Comparison of ENCODE assay signal across 8 cellular contexts in the genomic region with DNA sequence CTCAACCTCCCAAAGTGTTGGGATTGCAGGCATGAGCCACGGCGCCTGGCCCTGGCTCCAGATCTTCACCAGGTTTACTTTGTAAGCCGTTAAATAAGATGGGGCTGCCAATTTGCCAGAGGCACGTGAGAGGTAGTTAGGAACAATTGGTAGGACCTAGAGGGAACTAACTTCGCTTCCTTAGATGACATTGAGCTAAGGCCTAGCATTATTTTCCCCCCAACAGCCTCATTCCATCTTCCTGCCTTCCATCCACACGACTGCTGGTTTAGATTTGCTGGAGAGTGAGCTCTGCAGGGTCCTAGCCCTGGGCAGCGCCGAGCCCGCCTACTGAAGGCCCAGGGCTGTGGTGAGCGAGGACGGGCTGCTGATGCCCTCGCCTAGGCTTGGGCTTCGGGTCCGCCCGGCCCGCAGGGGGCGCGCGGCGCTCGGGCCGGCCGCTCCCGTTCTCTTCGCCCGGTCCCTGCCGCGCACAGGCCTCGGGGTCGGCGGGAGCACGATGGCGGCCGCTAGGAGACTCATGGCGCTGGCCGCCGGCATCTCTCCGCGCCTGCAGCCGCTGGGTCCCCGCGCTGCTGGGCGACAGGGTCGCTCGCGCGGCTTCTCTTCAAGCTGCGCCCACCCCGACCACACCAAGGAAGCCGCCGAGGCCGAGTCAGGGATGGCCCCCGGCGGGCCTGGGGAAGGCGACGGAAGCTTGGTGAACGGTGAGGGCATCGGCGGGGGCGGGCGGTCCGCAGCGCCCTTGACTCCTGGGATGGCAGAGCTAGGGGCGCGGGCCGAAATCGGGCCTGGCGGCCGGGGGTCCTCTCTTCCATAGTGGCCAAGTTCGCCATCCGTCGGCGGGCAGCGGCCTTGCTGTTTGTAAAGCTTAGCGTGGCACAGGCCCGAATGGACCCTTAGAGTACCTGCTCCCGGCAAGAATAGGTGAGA. TPM values are rescaled to one million over a fixed set of nuclear protein-coding genes. Genes with fewer than 3 reads are reported as not detected.
A peak's percentile ranks its signal among the peaks of the same experiment; 100 is the strongest.
DNase-seq lines count a peak whose midpoint lies in the region; TF ChIP-seq lines count a peak whose summit lies in the region.

No MANE protein-coding gene starts in this region.

- peak overlapping the region; percentile 82 for H3K27ac Mint-ChIP-seq in glutamatergic neuron (ENCODE audit: unreplicated experiment)

- H3K9me3 ChIP-seq in ovary (no peaks in the 10 kb centered on the region), thyroid gland (no peaks in the 10 kb centered on the region)

- H3K27ac ChIP-seq in ovary (peak overlapping the region; percentile 73 to 84), thyroid gland (peak overlapping the region; percentile 58 to 87 (median 66))

- H3K4me1 ChIP-seq in ovary (ENCODE audit: insufficient read depth): peaks cover 2% of the 10 kb centered on the region
- H3K4me1 ChIP-seq in thyroid gland: peaks cover 13 to 22% of the 10 kb centered on the region in 2 donors

- TF ChIP-seq POLR2A in ovary (IDR thresholded peaks at IDR 0.05) (peak; percentile 26), thyroid gland (IDR thresholded peaks at IDR 0.05) (peak in 1 of 2 donors; percentile 25)

- H3K27me3 Mint-ChIP-seq in glutamatergic neuron (ENCODE audit: unreplicated experiment): no peaks in the 10 kb centered on the region

- H3K36me3 ChIP-seq in ovary (no peaks in the 10 kb centered on the region), thyroid gland (peaks cover 17 to 28% of the 10 kb centered on the region in 2 donors)

- 2 to 4% (median 4%) methylated on average over 51 to 77 of the region's 77 CpGs for WGBS in ovary, 3 donors
- 8 to 17% methylated on average over 12 to 25 of the region's 77 CpGs for WGBS in thyroid gland, 2 donors

- peaks cover 9% of the 10 kb centered on the region for H3K4me1 Mint-ChIP-seq in glutamatergic neuron (ENCODE audit: low read depth, unreplicated experiment)

- peaks cover 12% of the 10 kb centered on the region for H3K36me3 Mint-ChIP-seq in glutamatergic neuron (ENCODE audit: unreplicated experiment)

- in situ Hi-C loops in SK-MEL-5 (cut with HindIII; ENCODE audit: low pct_unique_long_range_greater_than_20kb, low sequenced_read_pairs): no loop called here

- TF ChIP-seq CTCF in LNCAP (IDR thresholded peaks at IDR 0.05): peak; percentile 95
- peak; percentile 76 for TF ChIP-seq CTCF in glutamatergic neuron (IDR thresholded peaks at IDR 0.05; ENCODE audit: partially characterized antibody, unreplicated experiment)
- peak; percentile 69 to 94 (median 93) for TF ChIP-seq CTCF in ovary (IDR thresholded peaks at IDR 0.05)
- TF ChIP-seq CTCF in thyroid gland (IDR thresholded peaks at IDR 0.05): peak; percentile 18 to 91 (median 80)

- peaks cover 6% of the 10 kb centered on the region for H3K9me3 Mint-ChIP-seq in glutamatergic neuron (ENCODE audit: unreplicated experiment)

- H3K27me3 ChIP-seq in ovary (no peaks in the 10 kb centered on the region), thyroid gland (no peaks in the 10 kb centered on the region)

- H3K4me3 ChIP-seq in ovary: peak overlapping the region; percentile 98
- peak overlapping the region; percentile 67 to 84 (median 82) for H3K4me3 ChIP-seq in thyroid gland (replicated peaks in 1 of 3)

- intact Hi-C loops in ovary (cut with DNase I): loop anchor here in 3 of 4 donors (5.0 to 10.0 kb wide), 3 partner anchors 167 to 332 kb away; no protein-coding TSS in a partner anchor
- intact Hi-C loops in thyroid gland (cut with DNase I): loop anchor here (5.0 kb wide), 1 partner anchor 327 kb away; no protein-coding TSS in a partner anchor

- H3K4me3 Mint-ChIP-seq in glutamatergic neuron (ENCODE audit: unreplicated experiment): peak overlapping the region; percentile 94

- no peak for TF ChIP-seq EP300 in ovary (IDR thresholded peaks at IDR 0.05)

- DNase-seq in GM03348 (ENCODE audit: low spot score) (peak; percentile 98), GOT3 (lab: John Stamatoyannopoulos, UW) (peak; percentile 64), SK-MEL-5 (ENCODE audit: low read depth, low spot score) (peak; percentile 85), glutamatergic neuron (peak; percentile 88), ovary (peak; percentile 65 to 86 (median 76)), thyroid gland (peak; percentile 76 to 78)
- DNase-seq in activated naive CD4-positive, alpha-beta T cell treated with anti-CD3 and anti-CD28 coated beads, Interleukin-2, amount 50 U/mL, for 16 hours: peak; percentile 81

RNA-seq across cellular contexts. Expression of gene DHX30, which starts 21.9 kb away (rescaled TPM):
- total RNA-seq in SK-MEL-5 (2014; rRNA removed; shearing (Covaris generic)): 96.6 and 100 TPM in 2 replicates
- 94.4 and 109 TPM in 2 replicates for polyA plus RNA-seq in SK-MEL-5 (2015; cell fraction: cytosol; rRNA removed)
- 221 and 231 TPM in 2 replicates for polyA plus RNA-seq in SK-MEL-5 (2015; cell fraction: nucleus; rRNA removed)
- total RNA-seq in glutamatergic neuron (ENCODE audit: unreplicated experiment) (116 TPM), ovary (10 to 100 TPM; 48.0 to 66.8 (median 60.3) TPM), thyroid gland (10 to 100 TPM; 51.3 to 80.3 (median 72.8) TPM)
- 10 to 100 TPM; 19.5 to 44.5 TPM for polyA plus RNA-seq in ovary

RNA-seq across cellular contexts. Expression of gene SMARCC1, which starts 43.1 kb away (rescaled TPM):
- total RNA-seq in SK-MEL-5 (2014; rRNA removed; shearing (Covaris generic)): 39.5 and 52.0 TPM in 2 replicates
- 24.9 and 37.8 TPM in 2 replicates for polyA plus RNA-seq in SK-MEL-5 (2015; cell fraction: cytosol; rRNA removed)
- polyA plus RNA-seq in SK-MEL-5 (2015; cell fraction: nucleus; rRNA removed): 20.3 and 23.4 TPM in 2 replicates
- total RNA-seq in glutamatergic neuron (ENCODE audit: unreplicated experiment): 196 TPM
- 10 to 100 TPM; 26.1 to 68.9 (median 64.5) TPM for total RNA-seq in ovary
- 10 to 100 TPM; 24.8 to 50.6 TPM for polyA plus RNA-seq in ovary
- 10 to 100 TPM; 38.0 to 49.2 (median 45.4) TPM for total RNA-seq in thyroid gland

Comparison
In these comparisons a context has a peak if more than half of its experiments do, and no peak if none do; other contexts are left out.
1. Peak in every context shown above with its lines: DNase-seq, H3K4me3 ChIP-seq and H3K27ac ChIP-seq.